Comparison of ENCODE assay signal across 9 cellular contexts in genomic region chr6:47203266-47203967, GRCh38.
DNase-seq lines count a peak whose midpoint lies in the region; ATAC-seq and TF ChIP-seq lines count a peak whose summit lies in the region.
"Had no signal": no experiment of that assay in that cellular context is flagged by ENCODE, and none has a peak within 500 bp of the region (broad histone marks: within the 10 kb centered on the region; RNA-seq: fewer than 3 reads in every experiment).

No MANE protein-coding gene starts in this region.

- no peaks in the 10 kb centered on the region for H4K20me1 ChIP-seq in osteoblast (ENCODE audit: insufficient read depth, low read length)

- ATAC-seq in GM18909 (IDR thresholded peaks at IDR 0.05; ENCODE audit: poor library complexity, unreplicated experiment) = peak; percentile 90
- peak; percentile 90 for ATAC-seq in HG02588 (IDR thresholded peaks at IDR 0.05; ENCODE audit: unreplicated experiment)
- ATAC-seq in naive B cell (ENCODE audit: low read depth in 2 of 2) = peak; percentile 86 to 90

- no peaks in the 10 kb centered on the region for H3K36me3 ChIP-seq in KOPT-K1 (ENCODE audit: insufficient read depth, low read length)
- H3K36me3 ChIP-seq in osteoblast (ENCODE audit: insufficient read depth, low read length) = no peaks in the 10 kb centered on the region
- H3K36me3 ChIP-seq: HAP-1 had no signal

- no peaks in the 10 kb centered on the region for H3K4me1 ChIP-seq in osteoblast (ENCODE audit: insufficient read depth, low read length)
- H3K4me1 ChIP-seq: HAP-1 had no signal

- peaks cover 0 to 2% (median 0%) of the 10 kb centered on the region in 7 donors for H3K9me3 Mint-ChIP-seq in naive B cell

- no peaks in the 10 kb centered on the region for H3K79me2 ChIP-seq in osteoblast (ENCODE audit: insufficient read depth, low read length)

- no peak overlapping the region for H3K4me3 Mint-ChIP-seq in naive B cell

- H3K4me1 Mint-ChIP-seq in naive B cell = peaks cover 0 to 9% (median 3%) of the 10 kb centered on the region in 3 donors

- peak; percentile 33 for DNase-seq in naive B cell
- DNase-seq in KG1 (lab: John Stamatoyannopoulos, UW) = no peak
- no peak for DNase-seq in osteoblast (ENCODE audit: insufficient read length, low spot score, missing footprints)
- DNase-seq in stimulated activated CD4-positive, alpha-beta T cell treated with anti-CD3 and anti-CD28 coated beads, Interleukin-4, amount 100 ng/mL, for 1 hour = no peak
- DNase-seq: SHP77 had no signal

- H3K27me3 Mint-ChIP-seq in naive B cell = no peaks in the 10 kb centered on the region

- H3K4me2 ChIP-seq in osteoblast (ENCODE audit: insufficient read depth, low read length) = no peak overlapping the region

- no peak for TF ChIP-seq CTCF in osteoblast (IDR thresholded peaks at IDR 0.05; ENCODE audit: extremely low read depth, low read depth, low read length)

- no peak overlapping the region for H2AFZ ChIP-seq in osteoblast (ENCODE audit: low read length)

- peak overlapping the region; percentile 89 for H3K27ac ChIP-seq in KOPT-K1 (ENCODE audit: low read depth, low read length, poor library complexity, severe bottlenecking)
- H3K27ac ChIP-seq in osteoblast (ENCODE audit: low read depth, low read length) = no peak overlapping the region

- H3K4me3 ChIP-seq in osteoblast (ENCODE audit: insufficient read depth, low read length) = no peak overlapping the region
- H3K4me3 ChIP-seq: HAP-1 had no signal

- H3K36me3 Mint-ChIP-seq in naive B cell = no peaks in the 10 kb centered on the region

- H3K9me3 ChIP-seq in KOPT-K1 (ENCODE audit: insufficient read depth, low read length, poor library complexity, severe bottlenecking) = no peaks in the 10 kb centered on the region
- no peaks in the 10 kb centered on the region for H3K9me3 ChIP-seq in osteoblast (ENCODE audit: low read depth, low read length)
- H3K9me3 ChIP-seq: HAP-1 had no signal

- no peaks in the 10 kb centered on the region for H3K27me3 ChIP-seq in osteoblast (ENCODE audit: insufficient read depth, low read length)

- peak overlapping the region in 5 of 6 donors; percentile 30 to 73 (median 65) for H3K27ac Mint-ChIP-seq in naive B cell
